ENCODE assay signal across 21 cellular contexts in the genomic region with DNA sequence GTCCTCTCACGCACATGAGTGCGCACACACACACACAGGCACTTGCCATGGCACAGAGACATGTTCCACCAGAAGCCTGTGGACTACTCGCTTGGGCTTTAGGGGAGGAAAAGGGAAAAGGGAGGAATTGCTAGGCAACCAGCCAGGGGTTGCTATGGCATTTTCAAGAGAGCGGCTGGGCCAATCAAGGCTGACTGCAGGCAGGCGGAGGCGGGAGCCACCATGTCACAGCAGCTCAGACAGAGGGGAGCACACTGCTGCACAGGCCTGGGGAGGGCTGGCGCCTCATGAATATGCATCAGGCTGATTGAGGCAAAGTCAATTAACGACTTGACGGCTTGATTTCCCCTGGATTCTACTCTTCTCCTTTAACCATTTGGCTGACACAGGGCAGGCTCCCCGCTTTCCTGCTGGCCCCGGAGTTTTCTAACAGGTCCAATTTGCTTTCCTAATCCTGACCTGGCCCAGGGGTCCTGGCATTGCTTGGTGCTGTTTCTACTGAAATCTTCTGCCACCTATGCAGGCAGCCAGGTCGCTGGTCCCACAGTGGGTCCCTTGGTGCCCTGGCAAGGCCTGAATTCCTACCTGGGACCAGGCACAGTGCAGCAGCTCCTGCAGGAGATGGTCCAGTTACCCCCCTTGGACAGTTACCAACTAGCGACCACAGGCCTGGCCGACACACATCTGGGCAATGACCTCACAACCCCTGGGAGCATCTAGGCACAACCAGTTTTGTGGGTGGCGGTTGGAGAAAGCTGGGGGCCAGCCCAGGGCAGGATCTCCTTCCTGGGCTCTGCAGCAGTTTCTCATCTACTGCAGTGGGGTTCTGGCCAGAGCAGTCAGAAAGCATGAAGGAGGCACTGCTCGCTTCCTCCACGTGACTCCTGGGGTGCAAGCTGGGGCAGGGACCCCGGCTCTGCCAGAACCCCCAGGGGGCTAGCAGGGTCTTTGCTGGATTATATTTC. TPM values are rescaled to one million over a fixed set of nuclear protein-coding genes. Genes with fewer than 3 reads are reported as not detected.
DNase-seq lines count a peak whose midpoint lies in the region; ATAC-seq and TF ChIP-seq lines count a peak whose summit lies in the region.
"Had no signal": no experiment of that assay in that cellular context is flagged by ENCODE, and none has a peak within 500 bp of the region (broad histone marks: within the 10 kb centered on the region; RNA-seq: fewer than 3 reads in every experiment).

No MANE protein-coding gene starts in this region.

- H2BK5ac ChIP-seq in IMR-90 (ENCODE audit: low read depth, low read length, poor library complexity, severe bottlenecking), result no peak overlapping the region

- H4K5ac ChIP-seq in IMR-90 (ENCODE audit: low read depth, low read length), result no peak overlapping the region

- TF ChIP-seq RAD21 in IMR-90 (IDR thresholded peaks at IDR 0.05; ENCODE audit: low read length), result no peak

- no peaks in the 10 kb centered on the region for H3K36me3 ChIP-seq in IMR-90 (ENCODE audit: control insufficient read depth, insufficient read depth, low read length)
- H3K36me3 ChIP-seq: ascending aorta, SJSA1, thoracic aorta had no signal

- no peaks in the 10 kb centered on the region for H3K79me1 ChIP-seq in IMR-90 (ENCODE audit: low read depth in 1 of 2, low read length in 2 of 2)

- no peak overlapping the region for H2AK5ac ChIP-seq in IMR-90 (ENCODE audit: low read depth, low read length)

- intact Hi-C loops in IMR-90 (cut with micrococcal nuclease), result no loop called here

- no peak overlapping the region for H3K23ac ChIP-seq in IMR-90 (ENCODE audit: low read depth, low read length)

- TF ChIP-seq POLR2A in IMR-90 (IDR thresholded peaks at IDR 0.05; ENCODE audit: low read depth, low read length), result no peak

- H3K56ac ChIP-seq in IMR-90 (ENCODE audit: extremely low read depth, insufficient read depth, low read length), result no peak overlapping the region

- H3K4me1 ChIP-seq in IMR-90 (ENCODE audit: control insufficient read depth, insufficient read depth, low read length), result no peaks in the 10 kb centered on the region
- H3K4me1 ChIP-seq: ascending aorta, SJSA1 had no signal

- H2BK15ac ChIP-seq in IMR-90 (ENCODE audit: low read depth, low read length), result no peak overlapping the region

- H3K27me3 Mint-ChIP-seq in neural crest cell (ENCODE audit: low read depth), result peaks cover 3% of the 10 kb centered on the region

- H3K9me1 ChIP-seq in IMR-90 (ENCODE audit: insufficient read depth, low read length), result no peaks in the 10 kb centered on the region

- peak overlapping the region; percentile 24 for H3K27ac Mint-ChIP-seq in neural crest cell (ENCODE audit: unreplicated experiment)
- H3K27ac Mint-ChIP-seq: T-helper 2 cell treated with Interferon-gamma antibody and Interleukin-4, amounts not matched to agents 5 μg/mL and 100 μg/mL, for 36 hours had no signal

- peaks cover 41% of the 10 kb centered on the region; the same call in 1 of the 2 replicates for H3K27me3 ChIP-seq in IMR-90 (ENCODE audit: control insufficient read depth, insufficient read depth, low read length)
- H3K27me3 ChIP-seq: ascending aorta had no signal

- POLR2A ChIA-PET in IMR-90 (lab: Charles Lee; ENCODE audit: unreplicated experiment), result no interaction called here

- H3K9ac ChIP-seq in IMR-90 (ENCODE audit: low read depth, low read length), result no peak overlapping the region

- no peak overlapping the region for H3K14ac ChIP-seq in IMR-90 (replicated peaks; ENCODE audit: low read depth, low read length)

- DNase-seq in DMS 273 (lab: John Stamatoyannopoulos, UW; ENCODE audit: unreplicated experiment) (peak; percentile 67), IMR-90 (no peak), caudate nucleus (lab: John Stamatoyannopoulos, UW) (peak in 51 of 61 donors; percentile 5 to 96 (median 75)), neural crest cell (ENCODE audit: low read depth, low spot score) (peak; percentile 45), HT-29 (ENCODE audit: low spot score) (no peak), amniotic stem cell (lab: John Stamatoyannopoulos, UW) (no peak)
- DNase-seq: activated CD4-positive, alpha-beta T cell treated with anti-CD3 and anti-CD28 coated beads for 1 hour; activated effector memory CD4-positive, alpha-beta T cell treated with Interleukin-2 at 50 U/mL for 16 hours; AML-193; Calu3; cortex of kidney; islet precursor cell; NCI-H2171; stimulated activated CD4-positive, alpha-beta T cell treated with anti-CD3 and anti-CD28 coated beads, Interleukin-4, amount 100 ng/mL, for 24 hours; stimulated activated CD8-positive, alpha-beta memory T cell treated with anti-CD3 and anti-CD28 coated beads, Interleukin-4, amount 100 ng/mL, for 48 hours had no signal

- H3K36me3 Mint-ChIP-seq in neural crest cell (ENCODE audit: low read depth), result no peaks in the 10 kb centered on the region

- H4K8ac ChIP-seq in IMR-90 (ENCODE audit: low read depth in 2 of 2, low read length in 2 of 2), result no peak overlapping the region

- in situ Hi-C loops in IMR-90 (cut with MboI; ENCODE audit: low sequenced_read_pairs), result no loop called here

- no peak overlapping the region for H2BK120ac ChIP-seq in IMR-90 (ENCODE audit: low read depth, low read length)

- no peak overlapping the region for H3K4ac ChIP-seq in IMR-90 (ENCODE audit: low read depth, low read length)

- no peak overlapping the region for H2BK20ac ChIP-seq in IMR-90 (ENCODE audit: low read depth, low read length)

- peak overlapping the region; percentile 66 for H3K4me3 Mint-ChIP-seq in neural crest cell
- H3K4me3 Mint-ChIP-seq: IgD-negative memory B cell; T-helper 2 cell treated with Interferon-gamma antibody and Interleukin-4, amounts not matched to agents 5 μg/mL and 100 μg/mL, for 36 hours had no signal

- no peak overlapping the region for H3K18ac ChIP-seq in IMR-90 (ENCODE audit: low read depth, low read length)

- no peaks in the 10 kb centered on the region for H3K9me3 Mint-ChIP-seq in neural crest cell
- H3K9me3 Mint-ChIP-seq: IgD-negative memory B cell; T-helper 2 cell treated with Interferon-gamma antibody and Interleukin-4, amounts not matched to agents 5 μg/mL and 100 μg/mL, for 36 hours had no signal

- H2AFZ ChIP-seq in IMR-90 (replicated peaks; ENCODE audit: low read length, poor library complexity), result peak overlapping the region; percentile 11

- CTCF ChIA-PET in IMR-90 (lab: Yijun Ruan, JAX), result no interaction called here

- H3K9me3 ChIP-seq in IMR-90 (ENCODE audit: control insufficient read depth, insufficient read depth, low read length), result no peaks in the 10 kb centered on the region
- H3K9me3 ChIP-seq: ascending aorta, SJSA1, thoracic aorta had no signal

- no peak overlapping the region for H3K4me3 ChIP-seq in IMR-90 (ENCODE audit: insufficient read depth, low read depth, low read length)
- H3K4me3 ChIP-seq: ascending aorta, SJSA1, thoracic aorta had no signal

- no peak for TF ChIP-seq CTCF in IMR-90 (conservative IDR thresholded peaks at IDR 0.05; ENCODE audit: low read depth, low read length)
- no peak for TF ChIP-seq CTCF in neural crest cell (conservative IDR thresholded peaks at IDR 0.05)

- BruUV-seq in IMR-90 (replicated peaks; lab: Mats Ljungman, UMichigan), result no TSS peak

- WGBS in IMR-90 (ENCODE audit: extremely low coverage in 2 of 2, insufficient read length in 1 of 2), 2 experiments, result 27% methylated on average over 8 of the region's 18 CpGs; no CpG with 5 or more reads in 1 of the 2 experiments

- H3K4me1 Mint-ChIP-seq in neural crest cell, result peaks cover 31% of the 10 kb centered on the region
- H3K4me1 Mint-ChIP-seq: IgD-negative memory B cell had no signal

- H4K91ac ChIP-seq in IMR-90 (ENCODE audit: insufficient read depth, low read depth, low read length), result no peak overlapping the region

- H2AK9ac ChIP-seq in IMR-90 (replicated peaks; ENCODE audit: low read depth, low read length, poor library complexity), result no peak overlapping the region

- ATAC-seq in IMR-90 (ENCODE audit: low read depth) (no peak), HG03159 (IDR thresholded peaks at IDR 0.05; ENCODE audit: unreplicated experiment) (no peak)

- no peak overlapping the region for H3K27ac ChIP-seq in IMR-90 (ENCODE audit: insufficient read depth, low read length)
- H3K27ac ChIP-seq in caudate nucleus (ENCODE audit: low read depth, low read length), result peak overlapping the region; percentile 64
- H3K27ac ChIP-seq: ascending aorta, SJSA1, thoracic aorta had no signal

- no peaks in the 10 kb centered on the region; the same call in 1 of the 2 replicates for H4K20me1 ChIP-seq in IMR-90 (ENCODE audit: insufficient read depth, low read length)

- dilution Hi-C loops in IMR-90 (cut with HindIII; ENCODE audit: low sequenced_read_pairs, unreplicated experiment), result no loop called here

- no peak overlapping the region for H3K4me2 ChIP-seq in IMR-90 (ENCODE audit: low read depth, low read length)

TF ChIP-seq in IMR-90, 13 proteins besides CTCF, POLR2A, EP300 and RAD21 (continues in another document):
- TF ChIP-seq BHLHE40 (IDR thresholded peaks at IDR 0.05; ENCODE audit: low read depth, low read length) (no peak), FOS (IDR thresholded peaks at IDR 0.05; ENCODE audit: low read depth, low read length) (no peak), RCOR1 (IDR thresholded peaks at IDR 0.05; ENCODE audit: insufficient replicate concordance, low read length) (no peak), CEBPB (IDR thresholded peaks at IDR 0.05; ENCODE audit: low read depth, low read length) (no peak), NFE2L2 (IDR thresholded peaks at IDR 0.05; ENCODE audit: low read depth, low read length) (no peak), MXI1 (IDR thresholded peaks at IDR 0.05; ENCODE audit: borderline replicate concordance, low read depth, low read length) (no peak), RFX5 (IDR thresholded peaks at IDR 0.05; ENCODE audit: low read depth, low read length) (no peak), CHD1 (IDR thresholded peaks at IDR 0.05; ENCODE audit: low read depth, low read length) (no peak), MAFK (IDR thresholded peaks at IDR 0.05; ENCODE audit: low read depth, low read length) (no peak), MAZ (IDR thresholded peaks at IDR 0.05; ENCODE audit: borderline replicate concordance, low read depth, low read length) (no peak)
- TF ChIP-seq, protein P1, sequence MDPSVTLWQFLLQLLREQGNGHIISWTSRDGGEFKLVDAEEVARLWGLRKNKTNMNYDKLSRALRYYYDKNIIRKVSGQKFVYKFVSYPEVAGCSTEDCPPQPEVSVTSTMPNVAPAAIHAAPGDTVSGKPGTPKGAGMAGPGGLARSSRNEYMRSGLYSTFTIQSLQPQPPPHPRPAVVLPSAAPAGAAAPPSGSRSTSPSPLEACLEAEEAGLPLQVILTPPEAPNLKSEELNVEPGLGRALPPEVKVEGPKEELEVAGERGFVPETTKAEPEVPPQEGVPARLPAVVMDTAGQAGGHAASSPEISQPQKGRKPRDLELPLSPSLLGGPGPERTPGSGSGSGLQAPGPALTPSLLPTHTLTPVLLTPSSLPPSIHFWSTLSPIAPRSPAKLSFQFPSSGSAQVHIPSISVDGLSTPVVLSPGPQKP (IDR thresholded peaks at IDR 0.05; ENCODE audit: borderline replicate concordance, low read depth, low read length), result no peak

RNA-seq across cellular contexts. Expression of gene YTHDF1, which starts 52.1 kb away (rescaled TPM):
- total RNA-seq in IMR-90 (2012; rRNA removed) (10.9 and 13.9 TPM in 2 replicates), neural crest cell (59.0 and 59.4 TPM in 2 replicates)
- 21.3 and 22.6 TPM in 2 replicates for polyA plus RNA-seq in IMR-90 (2012; rRNA removed)
- 11.8 and 17.6 TPM in 2 replicates for polyA plus RNA-seq in IMR-90 (2012; cell fraction: cytosol; rRNA removed)
- polyA plus RNA-seq in IMR-90 (2012; cell fraction: nucleus; rRNA removed; ENCODE audit: low replicate concordance), result 28.4 and 31.6 TPM in 2 replicates
- total RNA-seq in HT-29 (2014; rRNA removed; shearing (Covaris generic)), result 47.2 and 53.6 TPM in 2 replicates

Comparison
In these comparisons a context has a peak if more than half of its experiments do, and no peak if none do; other contexts are left out.
1. DNase-seq: peak in DMS 273 (single experiment), caudate nucleus (51 of 61) and neural crest cell (single experiment); none in IMR-90 (single experiment), HT-29 (single experiment) and amniotic stem cell (single experiment).